8 cellular contexts compared by ENCODE assay signal in genomic region chrX:154396358-154396757, GRCh38. TPM values are rescaled to one million over a fixed set of nuclear protein-coding genes. Genes with fewer than 3 reads are reported as not detected.
A peak's percentile ranks its signal among the peaks of the same experiment; 100 is the strongest.
DNase-seq lines count a peak whose midpoint lies in the region; ATAC-seq, FAIRE-seq and TF ChIP-seq lines count a peak whose summit lies in the region.
"Not testable (repeated sequence)": the region's sequence is repeated elsewhere in the genome, so short reads cannot be mapped to it uniquely, and the experiment has no call there.

No MANE protein-coding gene starts in this region.

- H3K9me3 Mint-ChIP-seq in Caco-2 (ENCODE audit: unreplicated experiment); activated CD4-positive, alpha-beta memory T cell treated with anti-CD3 and anti-CD28 coated beads, Interleukin-2, amount 10 ng/mL, durations not matched to agents 7 days and 5 days; activated naive CD8-positive, alpha-beta T cell treated with anti-CD3 and anti-CD28 coated beads for 36 hours; endothelial cell (ENCODE audit: unreplicated experiment): not testable (repeated sequence)

- H3K36me3 Mint-ChIP-seq in Caco-2 (ENCODE audit: insufficient read depth, unreplicated experiment) = peaks cover 37% of the 10 kb centered on the region
- H3K36me3 Mint-ChIP-seq in activated CD4-positive, alpha-beta memory T cell treated with anti-CD3 and anti-CD28 coated beads, Interleukin-2, amount 10 ng/mL, durations not matched to agents 7 days and 5 days (ENCODE audit: low read depth) = peaks cover 34% of the 10 kb centered on the region
- peaks cover 30% of the 10 kb centered on the region for H3K36me3 Mint-ChIP-seq in activated naive CD8-positive, alpha-beta T cell treated with anti-CD3 and anti-CD28 coated beads for 36 hours
- H3K36me3 Mint-ChIP-seq in endothelial cell (ENCODE audit: low read depth, unreplicated experiment) = peaks cover 17% of the 10 kb centered on the region

- not testable (repeated sequence) for DNase-seq in Caco-2; RWPE1 (ENCODE audit: low spot score); activated CD4-positive, alpha-beta memory T cell treated with anti-CD3 and anti-CD28 coated beads, Interleukin-2, amount 10 ng/mL, durations not matched to agents 7 days and 5 days; activated naive CD8-positive, alpha-beta T cell treated with anti-CD3 and anti-CD28 coated beads for 36 hours; endothelial cell (ENCODE audit: low spot score); upper lobe of left lung
- peak; percentile 68 for DNase-seq in kidney tubule cell (ENCODE audit: low spot score)
- DNase-seq in pancreas = peak in 3 of 6 donors; percentile 20 to 43 (median 28)

- H3K27me3 ChIP-seq in Caco-2 (replicated peaks; ENCODE audit: control insufficient read depth, insufficient read depth, low read length); pancreas; upper lobe of left lung: not testable (repeated sequence)

- TF ChIP-seq CTCF in Caco-2 (IDR thresholded peaks at IDR 0.05; ENCODE audit: insufficient read depth in 1 of 2, low read depth in 1 of 2, low read length in 1 of 2, severe bottlenecking in 1 of 2, unreplicated experiment in 1 of 2); RWPE1 (conservative IDR thresholded peaks at IDR 0.05; ENCODE audit: low read depth); endothelial cell (IDR thresholded peaks at IDR 0.05; ENCODE audit: unreplicated experiment); pancreas (IDR thresholded peaks at IDR 0.05); upper lobe of left lung (IDR thresholded peaks at IDR 0.05): not testable (repeated sequence)

- not testable (repeated sequence) for H3K4me3 ChIP-seq in Caco-2 (ENCODE audit: low read depth, low read length)
- H3K4me3 ChIP-seq in pancreas (peak overlapping the region in 3 of 4 donors; percentile 27 to 68 (median 58)), upper lobe of left lung (peak overlapping the region in 2 of 4 donors; percentile 53 to 77)

- ATAC-seq in pancreas; upper lobe of left lung (ENCODE audit: low FRiP score in 2 of 2): not testable (repeated sequence)

- BruUV-seq in Caco-2 (replicated peaks; lab: Mats Ljungman, UMichigan) = not testable (repeated sequence)

- intact Hi-C loops in Caco-2 (cut with micrococcal nuclease; ENCODE audit: unreplicated experiment); pancreas (cut with DNase I): not testable (repeated sequence)

- CTCF ChIA-PET in Caco-2 (lab: Charles Lee); activated CD4-positive, alpha-beta memory T cell treated with anti-CD3 and anti-CD28 coated beads, Interleukin-2, amount 10 ng/mL, durations not matched to agents 7 days and 5 days (lab: Charles Lee): not testable (repeated sequence)
- CTCF ChIA-PET in RWPE1 (lab: Yijun Ruan, JAX) = interaction anchor here (1.2 kb wide), 1 partner anchor 22 kb away, joined by 5 read pairs; the partner anchor contains the start of gene FLNA

- peaks cover 20% of the 10 kb centered on the region for H3K4me1 ChIP-seq in Caco-2
- H3K4me1 ChIP-seq in pancreas = not testable (repeated sequence)
- H3K4me1 ChIP-seq in upper lobe of left lung = peaks cover 7 to 35% (median 7%) of the 10 kb centered on the region in 4 donors

- not testable (repeated sequence) for H3K9me3 ChIP-seq in Caco-2, pancreas
- peaks cover 0 to 14% (median 0%) of the 10 kb centered on the region in 4 donors for H3K9me3 ChIP-seq in upper lobe of left lung

- not testable (repeated sequence) for H3K4me1 Mint-ChIP-seq in Caco-2 (ENCODE audit: low read depth, unreplicated experiment)
- peaks cover 16% of the 10 kb centered on the region for H3K4me1 Mint-ChIP-seq in activated CD4-positive, alpha-beta memory T cell treated with anti-CD3 and anti-CD28 coated beads, Interleukin-2, amount 10 ng/mL, durations not matched to agents 7 days and 5 days
- peaks cover 18% of the 10 kb centered on the region for H3K4me1 Mint-ChIP-seq in activated naive CD8-positive, alpha-beta T cell treated with anti-CD3 and anti-CD28 coated beads for 36 hours
- peaks cover 12% of the 10 kb centered on the region for H3K4me1 Mint-ChIP-seq in endothelial cell (ENCODE audit: unreplicated experiment)

- not testable (repeated sequence) for H3K36me3 ChIP-seq in Caco-2 (ENCODE audit: control insufficient read depth, insufficient read depth, low read length); pancreas
- peaks cover 0 to 26% (median 10%) of the 10 kb centered on the region in 4 donors for H3K36me3 ChIP-seq in upper lobe of left lung

- H3K27ac ChIP-seq in RWPE1 (peak overlapping the region; percentile 95), pancreas (peak overlapping the region; percentile 95 to 98 (median 96)), upper lobe of left lung (peak overlapping the region in 3 of 4 donors; percentile 95 to 98 (median 96))

- peak overlapping the region; percentile 97 for H3K4me3 Mint-ChIP-seq in Caco-2 (ENCODE audit: unreplicated experiment)
- peak overlapping the region; percentile 98 for H3K4me3 Mint-ChIP-seq in activated CD4-positive, alpha-beta memory T cell treated with anti-CD3 and anti-CD28 coated beads, Interleukin-2, amount 10 ng/mL, durations not matched to agents 7 days and 5 days
- peak overlapping the region; percentile 97 for H3K4me3 Mint-ChIP-seq in activated naive CD8-positive, alpha-beta T cell treated with anti-CD3 and anti-CD28 coated beads for 36 hours
- peak overlapping the region; percentile 79 for H3K4me3 Mint-ChIP-seq in endothelial cell (ENCODE audit: unreplicated experiment)

- not testable (repeated sequence) for TF ChIP-seq POLR2A in upper lobe of left lung (IDR thresholded peaks at IDR 0.05)

- not testable (repeated sequence) for FAIRE-seq in pancreas (lab: Jason Lieb, UNC)

- not testable (repeated sequence) for H3K27me3 Mint-ChIP-seq in Caco-2 (ENCODE audit: insufficient read depth, unreplicated experiment); activated CD4-positive, alpha-beta memory T cell treated with anti-CD3 and anti-CD28 coated beads, Interleukin-2, amount 10 ng/mL, durations not matched to agents 7 days and 5 days
- H3K27me3 Mint-ChIP-seq in activated naive CD8-positive, alpha-beta T cell treated with anti-CD3 and anti-CD28 coated beads for 36 hours = peaks cover 17% of the 10 kb centered on the region
- peaks cover 21% of the 10 kb centered on the region for H3K27me3 Mint-ChIP-seq in endothelial cell (ENCODE audit: unreplicated experiment)

- TF ChIP-seq EP300 in upper lobe of left lung (IDR thresholded peaks at IDR 0.05) = not testable (repeated sequence)

- WGBS in pancreas, 2 donors = 28 to 63% methylated on average over 15 to 17 of the region's 17 CpGs
- WGBS in upper lobe of left lung, 2 donors = 88 to 91% methylated on average over 13 to 17 of the region's 17 CpGs

- POLR2A ChIA-PET in Caco-2 (lab: Charles Lee) = not testable (repeated sequence)
- POLR2A ChIA-PET in RWPE1 (lab: Yijun Ruan, JAX; ENCODE audit: low non-redundant PET) = interaction anchor here (1.2 kb wide), 1 partner anchor 46 kb away, joined by 3 read pairs; no protein-coding TSS in a partner anchor
- POLR2A ChIA-PET in activated CD4-positive, alpha-beta memory T cell treated with anti-CD3 and anti-CD28 coated beads, Interleukin-2, amount 10 ng/mL, durations not matched to agents 7 days and 5 days (lab: Charles Lee) = interaction anchor here (1.1 to 7.2 kb wide), 2 partner anchors 14 to 23 kb away, joined by 3 to 103 read pairs; partner anchors contain the start of genes DNASE1L1 and TAFAZZIN

- H3K27ac Mint-ChIP-seq in Caco-2 (ENCODE audit: unreplicated experiment); activated CD4-positive, alpha-beta memory T cell treated with anti-CD3 and anti-CD28 coated beads, Interleukin-2, amount 10 ng/mL, durations not matched to agents 7 days and 5 days; activated naive CD8-positive, alpha-beta T cell treated with anti-CD3 and anti-CD28 coated beads for 36 hours; endothelial cell (ENCODE audit: unreplicated experiment): not testable (repeated sequence)

RNA-seq across cellular contexts. Expression of gene RPL10, which starts 1.8 kb away (rescaled TPM):
- total RNA-seq in Caco-2 (2022) (2,081 and 2,086 TPM in 2 replicates), endothelial cell (ENCODE audit: unreplicated experiment) (3,704 TPM), pancreas (1,000 to 10,000 TPM; 2,194 to 4,058 (median 3,145) TPM), upper lobe of left lung (1,000 to 10,000 TPM; 1,246 to 5,225 (median 2,943) TPM)
- 1,000 to 10,000 TPM; 2,958 to 2,962 TPM for total RNA-seq in activated CD4-positive, alpha-beta memory T cell treated with anti-CD3 and anti-CD28 coated beads, Interleukin-2, amount 10 ng/mL, durations not matched to agents 7 days and 5 days
- total RNA-seq in activated naive CD8-positive, alpha-beta T cell treated with anti-CD3 and anti-CD28 coated beads for 36 hours = 1,000 to 10,000 TPM; 2,967 to 3,168 TPM
- polyA plus RNA-seq in pancreas = 1,000 to 10,000 TPM; 2,751 to 3,412 TPM

RNA-seq across cellular contexts. Expression of gene DNASE1L1, which starts 12.7 kb away (rescaled TPM):
- 8.8 and 9.7 TPM in 2 replicates for total RNA-seq in Caco-2 (2022)
- total RNA-seq in activated CD4-positive, alpha-beta memory T cell treated with anti-CD3 and anti-CD28 coated beads, Interleukin-2, amount 10 ng/mL, durations not matched to agents 7 days and 5 days = 10 to 100 TPM; 23.3 to 23.7 TPM
- total RNA-seq in activated naive CD8-positive, alpha-beta T cell treated with anti-CD3 and anti-CD28 coated beads for 36 hours = 10 to 100 TPM; 12.4 to 12.7 TPM
- 38.6 TPM for total RNA-seq in endothelial cell (ENCODE audit: unreplicated experiment)
- total RNA-seq in pancreas = 10 to 100 TPM in 1 of 6 donors, 1 to 10 TPM in 5; 5.1 to 13.6 (median 7.3) TPM
- polyA plus RNA-seq in pancreas = 10 to 100 TPM; 11.3 to 16.5 TPM
- total RNA-seq in upper lobe of left lung = 10 to 100 TPM; 18.9 to 55.5 (median 48.2) TPM

RNA-seq across cellular contexts. Expression of gene TAFAZZIN, which starts 15.0 kb away (rescaled TPM):
- 30.2 and 34.0 TPM in 2 replicates for total RNA-seq in Caco-2 (2022)
- 10 to 100 TPM; 93.7 to 93.9 TPM for total RNA-seq in activated CD4-positive, alpha-beta memory T cell treated with anti-CD3 and anti-CD28 coated beads, Interleukin-2, amount 10 ng/mL, durations not matched to agents 7 days and 5 days
- 10 to 100 TPM; 35.1 to 35.8 TPM for total RNA-seq in activated naive CD8-positive, alpha-beta T cell treated with anti-CD3 and anti-CD28 coated beads for 36 hours
- 56.4 TPM for total RNA-seq in endothelial cell (ENCODE audit: unreplicated experiment)
- 10 to 100 TPM; 14.6 to 26.7 (median 17.1) TPM for total RNA-seq in pancreas
- polyA plus RNA-seq in pancreas = 10 to 100 TPM; 77.0 to 82.7 TPM
- total RNA-seq in upper lobe of left lung = 100 to 1,000 TPM in 2 of 6 donors, 10 to 100 TPM in 4; 39.1 to 228 (median 49.9) TPM

RNA-seq across cellular contexts. Expression of gene EMD, which starts 17.3 kb away (rescaled TPM):
- 67.2 and 70.1 TPM in 2 replicates for total RNA-seq in Caco-2 (2022)
- total RNA-seq in activated CD4-positive, alpha-beta memory T cell treated with anti-CD3 and anti-CD28 coated beads, Interleukin-2, amount 10 ng/mL, durations not matched to agents 7 days and 5 days = 10 to 100 TPM; 65.5 to 66.0 TPM
- total RNA-seq in activated naive CD8-positive, alpha-beta T cell treated with anti-CD3 and anti-CD28 coated beads for 36 hours = 100 to 1,000 TPM; 110 to 112 TPM
- 44.7 TPM for total RNA-seq in endothelial cell (ENCODE audit: unreplicated experiment)
- 10 to 100 TPM; 23.1 to 42.9 (median 38.7) TPM for total RNA-seq in pancreas
- 10 to 100 TPM; 56.0 to 86.7 TPM for polyA plus RNA-seq in pancreas
- total RNA-seq in upper lobe of left lung = 10 to 100 TPM; 42.3 to 60.8 (median 53.6) TPM

RNA-seq across cellular contexts. Expression of gene FLNA, which starts 21.9 kb away (rescaled TPM):
- total RNA-seq in Caco-2 (2022) (546 and 634 TPM in 2 replicates), endothelial cell (ENCODE audit: unreplicated experiment) (1,022 TPM), pancreas (100 to 1,000 TPM in 4 of 6 donors, 10 to 100 TPM in 2; 67.0 to 298 (median 142) TPM), upper lobe of left lung (1,000 to 10,000 TPM in 5 of 6 donors, 100 to 1,000 TPM in 1; 800 to 1,760 (median 1,298) TPM)
- total RNA-seq in activated CD4-positive, alpha-beta memory T cell treated with anti-CD3 and anti-CD28 coated beads, Interleukin-2, amount 10 ng/mL, durations not matched to agents 7 days and 5 days = 1,000 to 10,000 TPM; 1,571 to 1,579 TPM
- 100 to 1,000 TPM; 694 to 696 TPM for total RNA-seq in activated naive CD8-positive, alpha-beta T cell treated with anti-CD3 and anti-CD28 coated beads for 36 hours
- polyA plus RNA-seq in pancreas = 100 to 1,000 TPM; 222 to 259 TPM
